In genomic region chr2:45780541-45781463, GRCh38 we compare ENCODE assay signal across 1 cellular context.
A peak's percentile ranks its signal among the peaks of the same experiment; 100 is the strongest.
TF ChIP-seq lines count a peak whose summit lies in the region.

No MANE protein-coding gene starts in this region.

TF ChIP-seq in GM12878, 131 proteins besides CTCF, POLR2A, EP300 and RAD21 (continued from another document):
- TF ChIP-seq PKNOX1 (IDR thresholded peaks at IDR 0.05) (no peak), FOS (IDR thresholded peaks at IDR 0.05; ENCODE audit: borderline replicate concordance, extremely low read depth, insufficient read length) (no peak), SRF (IDR thresholded peaks at IDR 0.05; ENCODE audit: low read depth in 2 of 2, low read length in 2 of 2) (no peak), TCF3 (IDR thresholded peaks at IDR 0.05; ENCODE audit: borderline replicate concordance, insufficient read depth, low read depth, low read length) (no peak), CUX1 (IDR thresholded peaks at IDR 0.05; ENCODE audit: insufficient replicate concordance, low read depth, low read length) (no peak), ATF7 (IDR thresholded peaks at IDR 0.05; ENCODE audit: low read depth) (no peak), RFX5 (IDR thresholded peaks at IDR 0.05; ENCODE audit: low read depth, low read length) (no peak), MYC (IDR thresholded peaks at IDR 0.05; ENCODE audit: insufficient read depth, insufficient read length, insufficient replicate concordance, low read length, severe bottlenecking) (no peak), EZH2 (IDR thresholded peaks at IDR 0.05; ENCODE audit: borderline replicate concordance, control insufficient read depth, low read depth, low read length) (no peak), CHD2 (IDR thresholded peaks at IDR 0.05; ENCODE audit: borderline replicate concordance, low read depth, low read length) (no peak), RUNX3 (IDR thresholded peaks at IDR 0.05; ENCODE audit: low read length) (peak; percentile 51), ZBTB33 (IDR thresholded peaks at IDR 0.05) (no peak), MTA2 (IDR thresholded peaks at IDR 0.05; ENCODE audit: low read depth) (no peak), EED (IDR thresholded peaks at IDR 0.05; ENCODE audit: low read depth) (peak; percentile 50), SMARCA5 (IDR thresholded peaks at IDR 0.05) (no peak), E2F8 (IDR thresholded peaks at IDR 0.05; ENCODE audit: low read depth, partially characterized antibody) (no peak), IRF5 (IDR thresholded peaks at IDR 0.05; ENCODE audit: borderline replicate concordance) (no peak), NFXL1 (IDR thresholded peaks at IDR 0.05; ENCODE audit: borderline replicate concordance) (no peak), TBL1XR1 (IDR thresholded peaks at IDR 0.05; ENCODE audit: low read depth, low read length) (no peak), NKRF (conservative IDR thresholded peaks at IDR 0.05) (no peak), POLR2AphosphoS5 (IDR thresholded peaks at IDR 0.05; ENCODE audit: low read length) (no peak), NR2C1 (IDR thresholded peaks at IDR 0.05) (no peak), PRDM15 (CRISPR knock-in tag; IDR thresholded peaks at IDR 0.05) (no peak), PAX5 (IDR thresholded peaks at IDR 0.05; ENCODE audit: borderline replicate concordance, low read depth, low read length) (peak; percentile 64; the same call in 1 of the 2 replicates), GATAD2B (conservative IDR thresholded peaks at IDR 0.05; ENCODE audit: low read depth) (no peak), ATF2 (IDR thresholded peaks at IDR 0.05; ENCODE audit: low read length) (no peak), CREB1 (IDR thresholded peaks at IDR 0.05; ENCODE audit: low read depth) (0 out of 2 replicates have a peak, but pooled peaks have one; percentile 7), CHD4 (IDR thresholded peaks at IDR 0.05) (no peak), MEF2B (IDR thresholded peaks at IDR 0.05; ENCODE audit: partially characterized antibody, poor library complexity, severe bottlenecking) (no peak), SPI1 (IDR thresholded peaks at IDR 0.05; ENCODE audit: borderline replicate concordance, insufficient read depth, low read depth, low read length) (no peak), CEBPB (IDR thresholded peaks at IDR 0.05; ENCODE audit: borderline replicate concordance in 1 of 2, low read depth in 2 of 2, low read length in 2 of 2) (no peak)
